8 cellular contexts compared by ENCODE assay signal in the genomic region with DNA sequence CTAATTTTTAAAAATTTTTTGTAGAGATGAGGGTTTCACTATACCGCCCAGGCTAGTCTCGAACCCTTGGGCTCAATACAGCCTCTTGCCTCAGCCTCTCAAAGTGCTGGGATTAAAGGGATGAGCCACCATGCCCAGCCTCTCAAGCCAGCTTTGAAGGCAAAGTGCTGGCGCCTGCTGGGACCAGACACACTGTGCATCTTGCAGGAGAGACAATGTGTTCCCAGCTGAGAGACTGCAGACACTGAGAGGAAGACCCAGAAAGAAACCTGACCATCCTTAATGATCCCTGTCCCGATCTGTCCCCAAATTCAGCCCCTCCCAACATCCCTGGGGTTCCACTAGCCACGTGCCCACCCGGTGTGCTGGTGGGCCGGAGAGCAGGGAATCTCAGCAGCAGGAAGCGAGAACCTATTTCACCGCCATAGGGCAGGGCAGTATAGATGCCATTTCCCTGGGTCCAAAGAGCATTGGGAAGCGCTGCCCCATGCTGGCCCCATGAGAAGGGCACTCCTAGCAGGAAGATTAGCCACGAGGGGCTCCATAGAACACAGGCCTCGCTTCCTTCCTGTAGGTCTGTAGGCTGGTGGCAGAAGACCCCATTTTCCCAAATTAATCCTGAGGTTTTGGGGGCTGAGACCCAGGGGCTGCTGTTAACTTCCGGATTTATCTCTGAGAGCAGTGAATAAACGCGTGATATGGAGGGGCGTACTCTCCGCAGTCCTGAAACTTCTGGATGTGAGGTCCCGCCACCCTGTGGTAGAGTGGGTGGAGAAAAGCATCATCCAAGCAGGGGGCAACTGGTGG. TPM values are rescaled to one million over a fixed set of nuclear protein-coding genes. Genes with fewer than 3 reads are reported as not detected.
DNase-seq lines count a peak whose midpoint lies in the region; ATAC-seq and TF ChIP-seq lines count a peak whose summit lies in the region.

No MANE protein-coding gene starts in this region.

- no peak for DNase-seq in Calu3
- no peak for DNase-seq in epithelial cell of esophagus (ENCODE audit: low read depth)
- no peak for DNase-seq in osteocyte (ENCODE audit: extremely low spot score, unreplicated experiment)
- DNase-seq in SHP77 treated with DMSO at 0.1 percent for 48 hours (lab: John Stamatoyannopoulos, UW) = no peak
- no peak for DNase-seq in NOMO-1 treated with DMSO at 0.1 percent for 48 hours (lab: John Stamatoyannopoulos, UW; ENCODE audit: unreplicated experiment)

- peak overlapping the region; percentile 83 for H3K27ac ChIP-seq in OCI-LY3 (ENCODE audit: low read length)

- H3K4me2 ChIP-seq in OCI-LY3 (ENCODE audit: low read length) = peak overlapping the region; percentile 99

- peak overlapping the region; percentile 93 for H3K4me3 ChIP-seq in OCI-LY3 (ENCODE audit: low read length)
- peak overlapping the region; percentile 61 for H3K4me3 ChIP-seq in epithelial cell of esophagus (ENCODE audit: low read length)

- H3K9me3 Mint-ChIP-seq in Calu3 (ENCODE audit: low read depth, unreplicated experiment) (no peaks in the 10 kb centered on the region), osteocyte (ENCODE audit: unreplicated experiment) (no peaks in the 10 kb centered on the region)

- H3K9ac ChIP-seq in OCI-LY3 (ENCODE audit: low read length) = peak overlapping the region; percentile 87

- peaks cover 65% of the 10 kb centered on the region for H3K79me2 ChIP-seq in OCI-LY3 (ENCODE audit: low read length)

- H3K9me3 ChIP-seq in OCI-LY3 (ENCODE audit: insufficient read depth, low read length) = no peaks in the 10 kb centered on the region

- H3K4me1 ChIP-seq in OCI-LY3 (ENCODE audit: low read length) = peaks cover 17% of the 10 kb centered on the region

- no peak for ATAC-seq in HG02763 (IDR thresholded peaks at IDR 0.05; ENCODE audit: unreplicated experiment)
- no peak for ATAC-seq in HG03135 (IDR thresholded peaks at IDR 0.05; ENCODE audit: unreplicated experiment)

- CTCF ChIA-PET in Calu3 (lab: Charles Lee) = interaction anchor here (0.6 kb wide), 1 partner anchor 11 kb away, joined by 3 read pairs; no protein-coding TSS in a partner anchor

- H3K36me3 ChIP-seq in OCI-LY3 (replicated peaks; ENCODE audit: low read depth, low read length) = peaks cover 54% of the 10 kb centered on the region

- TF ChIP-seq CTCF in Calu3 (IDR thresholded peaks at IDR 0.05; ENCODE audit: unreplicated experiment) = no peak
- 0 out of 2 replicates have a peak, but pooled peaks have one; percentile 16 for TF ChIP-seq CTCF in OCI-LY3 (IDR thresholded peaks at IDR 0.05; ENCODE audit: low read depth, low read length)
- TF ChIP-seq CTCF in epithelial cell of esophagus (IDR thresholded peaks at IDR 0.05; ENCODE audit: insufficient read depth, low read depth, low read length, missing control alignments) = no peak
- peak; percentile 25 for TF ChIP-seq CTCF in osteocyte (IDR thresholded peaks at IDR 0.05)

- H4K20me1 ChIP-seq in OCI-LY3 (ENCODE audit: insufficient read depth, low read length) = peaks cover 19% of the 10 kb centered on the region

- H3K36me3 Mint-ChIP-seq in Calu3 (ENCODE audit: insufficient read depth, unreplicated experiment) (peaks cover 44% of the 10 kb centered on the region), osteocyte (ENCODE audit: unreplicated experiment) (peaks cover 10% of the 10 kb centered on the region)

- no peak overlapping the region for H2AFZ ChIP-seq in OCI-LY3 (ENCODE audit: low read depth, low read length)

- peak overlapping the region; percentile 66 for H3K27ac Mint-ChIP-seq in Calu3 (ENCODE audit: unreplicated experiment)
- H3K27ac Mint-ChIP-seq in osteocyte (ENCODE audit: unreplicated experiment) = peak overlapping the region; percentile 99

- BruUV-seq in Calu3 (replicated peaks; lab: Mats Ljungman, UMichigan) = TSS peak; percentile 45

- H3K27me3 ChIP-seq in OCI-LY3 (ENCODE audit: low read depth, low read length) = no peaks in the 10 kb centered on the region

- intact Hi-C loops in Calu3 (cut with micrococcal nuclease; ENCODE audit: unreplicated experiment) = no loop called here

- no peaks in the 10 kb centered on the region for H3K27me3 Mint-ChIP-seq in Calu3 (ENCODE audit: unreplicated experiment)
- H3K27me3 Mint-ChIP-seq in osteocyte (ENCODE audit: unreplicated experiment) = no peaks in the 10 kb centered on the region

- H3K4me3 Mint-ChIP-seq in Calu3 (ENCODE audit: low read depth, unreplicated experiment) (peak overlapping the region; percentile 89), osteocyte (ENCODE audit: unreplicated experiment) (peak overlapping the region; percentile 95)

- H3K4me1 Mint-ChIP-seq in Calu3 (ENCODE audit: low read depth, unreplicated experiment) (no peaks in the 10 kb centered on the region), osteocyte (ENCODE audit: unreplicated experiment) (peaks cover 25% of the 10 kb centered on the region)

RNA-seq across cellular contexts. Expression of a gene that starts 1.0 kb away (rescaled TPM):
- total RNA-seq in Calu3 (2022) (38.5 and 43.2 TPM in 2 replicates), osteocyte (36.8 and 45.8 TPM in 2 replicates)

RNA-seq across cellular contexts. Expression of a gene that starts 7.1 kb away (rescaled TPM):
- total RNA-seq in Calu3 (2022) (10.8 and 11.1 TPM in 2 replicates), osteocyte (7.2 and 9.8 TPM in 2 replicates)

RNA-seq across cellular contexts. Expression of a gene that starts 16.5 kb away (rescaled TPM):
- total RNA-seq in Calu3 (2022) = 18.7 and 18.9 TPM in 2 replicates
- 21.5 and 27.4 TPM in 2 replicates for total RNA-seq in osteocyte

RNA-seq across cellular contexts. Expression of a gene that starts 22.7 kb away (rescaled TPM):
- total RNA-seq in Calu3 (2022) (4.6 and 7.0 TPM in 2 replicates), osteocyte (6.8 and 7.6 TPM in 2 replicates)

RNA-seq across cellular contexts. Expression of a gene that starts 42.6 kb away (rescaled TPM):
- total RNA-seq in Calu3 (2022) (0.61 and 1.3 TPM in 2 replicates), osteocyte (1.7 and 2.0 TPM in 2 replicates)

Comparison
In these comparisons a context has a peak if more than half of its experiments do, and no peak if none do; other contexts are left out.
1. CTCF ChIP-seq: peak in OCI-LY3 (single experiment) and osteocyte (single experiment); none in Calu3 (single experiment) and epithelial cell of esophagus (single experiment).